ENCODE assay signal across 8 cellular contexts in genomic region chr13:33228645-33229445, GRCh38. TPM values are rescaled to one million over a fixed set of nuclear protein-coding genes. Genes with fewer than 3 reads are reported as not detected.
A peak's percentile ranks its signal among the peaks of the same experiment; 100 is the strongest.
DNase-seq lines count a peak whose midpoint lies in the region; ATAC-seq and TF ChIP-seq lines count a peak whose summit lies in the region.

No MANE protein-coding gene starts in this region.

- H3K9me3 Mint-ChIP-seq in Calu3 (ENCODE audit: low read depth, unreplicated experiment): peaks cover 2% of the 10 kb centered on the region
- peaks cover 9 to 13% (median 11%) of the 10 kb centered on the region in 7 donors for H3K9me3 Mint-ChIP-seq in naive B cell

- CTCF ChIA-PET in Calu3 (lab: Charles Lee): interaction anchor here (1.0 to 1.7 kb wide), 3 partner anchors 9 to 14 kb away, joined by 3 to 4 read pairs (median 4); no protein-coding TSS in a partner anchor

- H3K36me3 ChIP-seq in SJCRH30: peaks cover 11% of the 10 kb centered on the region; the same call in 1 of the 2 replicates

- H3K36me3 Mint-ChIP-seq in Calu3 (ENCODE audit: insufficient read depth, unreplicated experiment): no peaks in the 10 kb centered on the region
- H3K36me3 Mint-ChIP-seq in naive B cell: peaks cover 0 to 17% of the 10 kb centered on the region in 2 donors

- peak overlapping the region; percentile 39 for H3K4me3 Mint-ChIP-seq in Calu3 (ENCODE audit: low read depth, unreplicated experiment)
- H3K4me3 Mint-ChIP-seq in naive B cell: no peak overlapping the region

- H3K9me3 ChIP-seq in SJCRH30 (replicated peaks): peaks cover 6% of the 10 kb centered on the region; the same call in 1 of the 2 replicates

- H3K4me3 ChIP-seq in SJCRH30: peak overlapping the region; percentile 44
- no peak overlapping the region for H3K4me3 ChIP-seq in epithelial cell of proximal tubule (ENCODE audit: low read depth, low read length)

- peak; percentile 35 for TF ChIP-seq CTCF in Calu3 (IDR thresholded peaks at IDR 0.05; ENCODE audit: unreplicated experiment)
- peak; percentile 97 for TF ChIP-seq CTCF in epithelial cell of proximal tubule (conservative IDR thresholded peaks at IDR 0.05; ENCODE audit: low read depth, low read length)

- peak; percentile 46 to 65 for ATAC-seq in naive B cell (ENCODE audit: low read depth in 2 of 2)
- no peak for ATAC-seq in HG03045 (IDR thresholded peaks at IDR 0.05; ENCODE audit: unreplicated experiment)

- BruUV-seq in Calu3 (replicated peaks; lab: Mats Ljungman, UMichigan): no TSS peak

- peak overlapping the region; percentile 95 for H3K27ac ChIP-seq in SJCRH30

- H3K27me3 Mint-ChIP-seq in Calu3 (ENCODE audit: unreplicated experiment) (no peaks in the 10 kb centered on the region), naive B cell (peaks cover 0 to 4% (median 0%) of the 10 kb centered on the region in 3 donors)

- no peaks in the 10 kb centered on the region for H3K27me3 ChIP-seq in SJCRH30

- H3K4me1 ChIP-seq in SJCRH30: peaks cover 32% of the 10 kb centered on the region

- in situ Hi-C loops in KBM-7 (cut with MboI; ENCODE audit: low pct_unique_long_range_greater_than_20kb, low sequenced_read_pairs): no loop called here

- H3K4me1 Mint-ChIP-seq in Calu3 (ENCODE audit: low read depth, unreplicated experiment) (peaks cover 25% of the 10 kb centered on the region), naive B cell (peaks cover 0 to 2% (median 0%) of the 10 kb centered on the region in 3 donors)

- intact Hi-C loops in Calu3 (cut with micrococcal nuclease; ENCODE audit: unreplicated experiment): loop anchor here (1.0 to 10.0 kb wide), 4 partner anchors 212 to 496 kb away; no protein-coding TSS in a partner anchor

- H3K27ac Mint-ChIP-seq in Calu3 (ENCODE audit: unreplicated experiment) (peak overlapping the region; percentile 67), naive B cell (no peak overlapping the region)

- DNase-seq in Calu3 (no peak), GM19238 (ENCODE audit: insufficient read length, low spot score) (peak; percentile 27), KBM-7 (peak; percentile 54), SJCRH30 (peak; percentile 46 to 84), epithelial cell of proximal tubule (ENCODE audit: low read depth) (no peak), naive B cell (peak; percentile 28), occipital lobe (lab: John Stamatoyannopoulos, UW) (no peak)

RNA-seq across cellular contexts. Expression of gene STARD13, which starts 56.7 kb away (rescaled TPM):
- 8.6 and 11.3 TPM in 2 replicates for total RNA-seq in Calu3 (2022)
- total RNA-seq in SJCRH30 (2014; rRNA removed; shearing (Covaris generic)): 29.1 and 35.1 TPM in 2 replicates
- 8.9 and 20.0 TPM in 2 replicates for total RNA-seq in epithelial cell of proximal tubule
- under 1 TPM in 1 of 6 donors, not detected in 5; 0.61 TPM for polyA plus RNA-seq in naive B cell (ENCODE audit: low read depth in 6 of 6)
- 12.3 TPM for total RNA-seq in occipital lobe

Comparison
In these comparisons a context has a peak if more than half of its experiments do, and no peak if none do; other contexts are left out.
1. DNase-seq: peak in GM19238 (single experiment), KBM-7 (single experiment), SJCRH30 (2 of 2) and naive B cell (single experiment); none in Calu3 (single experiment), epithelial cell of proximal tubule (single experiment) and occipital lobe (single experiment).